20 cellular contexts compared by ENCODE assay signal in the genomic region with DNA sequence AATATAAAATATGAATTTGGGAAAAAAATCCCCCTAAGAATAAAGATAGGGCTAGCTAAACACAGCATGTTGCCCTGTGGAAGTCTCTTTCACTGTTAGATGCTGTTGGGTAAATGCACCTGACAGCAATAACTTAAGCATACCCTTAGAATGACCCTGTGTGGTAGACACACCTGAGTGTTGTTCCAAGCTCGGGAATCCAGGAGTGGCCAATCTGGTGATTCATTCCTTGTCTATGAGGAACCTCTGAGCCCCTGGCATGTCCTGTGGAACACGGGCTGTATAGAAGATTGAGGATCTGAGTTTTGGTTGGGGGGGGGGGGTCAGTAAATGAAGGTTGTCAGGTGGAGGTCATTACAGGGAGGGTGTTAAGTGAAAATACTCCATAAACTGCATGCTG.
DNase-seq lines count a peak whose midpoint lies in the region; ATAC-seq, FAIRE-seq and TF ChIP-seq lines count a peak whose summit lies in the region.
"Had no signal": no experiment of that assay in that cellular context is flagged by ENCODE, and none has a peak within 500 bp of the region (broad histone marks: within the 10 kb centered on the region; RNA-seq: fewer than 3 reads in every experiment).

No MANE protein-coding gene starts in this region.

- H3K27ac Mint-ChIP-seq in Calu3 (ENCODE audit: unreplicated experiment), result peak overlapping the region; percentile 95
- H3K27ac Mint-ChIP-seq: activated T-helper 17 cell treated with anti-CD3 and anti-CD28 coated beads, Interleukin-2, amount 50 U/mL, for 72 hours; stimulated activated memory B cell treated with anti-CD40 and anti-IgM and Interleukin-4, amounts not matched to agents 10 μg/mL and 1 μg/mL and 100 μg/mL, for 72 hours had no signal

- TF ChIP-seq EP300 in tibial nerve (IDR thresholded peaks at IDR 0.05), result no peak

- no peak for TF ChIP-seq POLR2A in esophagus squamous epithelium (IDR thresholded peaks at IDR 0.05)
- no peak for TF ChIP-seq POLR2A in tibial nerve (IDR thresholded peaks at IDR 0.05)

- H3K9me3 ChIP-seq in PC-9 (ENCODE audit: insufficient read depth, low read depth) (peaks cover 11% of the 10 kb centered on the region; the same call in 1 of the 2 replicates), esophagus squamous epithelium (no peaks in the 10 kb centered on the region), pancreas (no peaks in the 10 kb centered on the region), ascending aorta (no peaks in the 10 kb centered on the region), tibial nerve (no peaks in the 10 kb centered on the region)
- H3K9me3 ChIP-seq: right atrium auricular region, thyroid gland had no signal

- H3K36me3 ChIP-seq in PC-9 (ENCODE audit: low read depth) (no peaks in the 10 kb centered on the region), esophagus squamous epithelium (no peaks in the 10 kb centered on the region), pancreas (no peaks in the 10 kb centered on the region), ascending aorta (no peaks in the 10 kb centered on the region), tibial nerve (no peaks in the 10 kb centered on the region)
- H3K36me3 ChIP-seq: right atrium auricular region, thyroid gland had no signal

- H3K27me3 ChIP-seq in PC-9 (ENCODE audit: insufficient read depth, low read depth) (no peaks in the 10 kb centered on the region), esophagus squamous epithelium (no peaks in the 10 kb centered on the region), pancreas (no peaks in the 10 kb centered on the region), ascending aorta (no peaks in the 10 kb centered on the region), tibial nerve (no peaks in the 10 kb centered on the region)
- H3K27me3 ChIP-seq: right atrium auricular region, thyroid gland had no signal

- H3K9me3 Mint-ChIP-seq in Calu3 (ENCODE audit: low read depth, unreplicated experiment), result peaks cover 18% of the 10 kb centered on the region

- H3F3A ChIP-seq in PC-9 (ENCODE audit: insufficient read depth, low read depth), result peaks cover 4% of the 10 kb centered on the region; the same call in 1 of the 2 replicates

- DNase-seq in Calu3, result peak; percentile 93
- peak; percentile 79 to 97 for DNase-seq in PC-9
- DNase-seq in esophagus squamous epithelium (lab: John Stamatoyannopoulos, UW), result no peak
- no peak for DNase-seq in pancreas
- DNase-seq in ascending aorta (ENCODE audit: low spot score in 2 of 2), result no peak
- no peak for DNase-seq in frontal cortex (ENCODE audit: low spot score in 2 of 2)
- no peak for DNase-seq in tibial nerve (ENCODE audit: low spot score in 2 of 2)
- DNase-seq: activated CD4-positive, CD25-positive, alpha-beta regulatory T cell; DND-41; effector CD8-positive, alpha-beta T cell; GM23248; NCI-H2029; NCI-H446; thyroid gland had no signal

- H3K27ac ChIP-seq in PC-9 (peak overlapping the region; percentile 96), esophagus squamous epithelium (peak overlapping the region; percentile 87 to 92 (median 90)), pancreas (no peak overlapping the region), ascending aorta (no peak overlapping the region), tibial nerve (no peak overlapping the region)
- H3K27ac ChIP-seq: GM23248, right atrium auricular region, thyroid gland had no signal

- H3K4me2 ChIP-seq in PC-9, result peak overlapping the region; percentile 46

- peaks cover 35% of the 10 kb centered on the region for H3K4me1 ChIP-seq in PC-9 (replicated peaks; ENCODE audit: insufficient read depth)
- H3K4me1 ChIP-seq in esophagus squamous epithelium, result peaks cover 0 to 51% (median 0%) of the 10 kb centered on the region in 3 donors
- H3K4me1 ChIP-seq in pancreas, result peaks cover 0 to 11% (median 4%) of the 10 kb centered on the region in 3 donors
- no peaks in the 10 kb centered on the region for H3K4me1 ChIP-seq in ascending aorta
- no peaks in the 10 kb centered on the region for H3K4me1 ChIP-seq in tibial nerve
- H3K4me1 ChIP-seq: right atrium auricular region, thyroid gland had no signal

- CTCF ChIA-PET in Calu3 (lab: Charles Lee), result interaction anchor here (0.6 to 1.9 kb wide), 14 partner anchors 45 to 1592 kb away, joined by 3 to 14 read pairs (median 5); no protein-coding TSS in a partner anchor
- CTCF ChIA-PET in PC-9 (lab: Charles Lee), result interaction anchor here (1.3 kb wide), 1 partner anchor 102 kb away, joined by 3 read pairs; no protein-coding TSS in a partner anchor

- H3K27me3 Mint-ChIP-seq in Calu3 (ENCODE audit: unreplicated experiment), result no peaks in the 10 kb centered on the region
- H3K27me3 Mint-ChIP-seq: activated T-helper 17 cell treated with anti-CD3 and anti-CD28 coated beads, Interleukin-2, amount 50 U/mL, for 72 hours; stimulated activated memory B cell treated with anti-CD40 and anti-IgM and Interleukin-4, amounts not matched to agents 10 μg/mL and 1 μg/mL and 100 μg/mL, for 72 hours had no signal

- H3K79me2 ChIP-seq in PC-9 (ENCODE audit: low read depth), result no peaks in the 10 kb centered on the region

- TF ChIP-seq CTCF in Calu3 (IDR thresholded peaks at IDR 0.05; ENCODE audit: unreplicated experiment) (no peak), PC-9 (conservative IDR thresholded peaks at IDR 0.05) (no peak), esophagus squamous epithelium (IDR thresholded peaks at IDR 0.05) (no peak), pancreas (IDR thresholded peaks at IDR 0.05) (no peak), ascending aorta (IDR thresholded peaks at IDR 0.05) (no peak), tibial nerve (IDR thresholded peaks at IDR 0.05) (no peak)

- peak; percentile 31 to 87 (median 76) for ATAC-seq in pancreas
- no peak for ATAC-seq in HG02759 (IDR thresholded peaks at IDR 0.05; ENCODE audit: unreplicated experiment)
- ATAC-seq: HepG2; stimulated activated memory B cell treated with anti-CD40 and anti-IgM and Interleukin-4, amounts not matched to agents 10 μg/mL and 1 μg/mL and 100 μg/mL, for 72 hours had no signal

- no peaks in the 10 kb centered on the region for H4K20me1 ChIP-seq in PC-9 (ENCODE audit: insufficient read depth)

- WGBS in esophagus squamous epithelium, 2 donors, result 42 to 55% methylated on average over 2 of the region's 2 CpGs
- 71 to 75% methylated on average over 2 of the region's 2 CpGs for WGBS in pancreas, 2 donors
- 77 to 88% methylated on average over 2 of the region's 2 CpGs for WGBS in tibial nerve, 2 donors

- BruUV-seq in Calu3 (replicated peaks; lab: Mats Ljungman, UMichigan) (no TSS peak), PC-9 (replicated peaks; lab: Mats Ljungman, UMichigan) (no TSS peak)

- peaks cover 40% of the 10 kb centered on the region for H3K4me1 Mint-ChIP-seq in Calu3 (ENCODE audit: low read depth, unreplicated experiment)
- H3K4me1 Mint-ChIP-seq: activated T-helper 17 cell treated with anti-CD3 and anti-CD28 coated beads, Interleukin-2, amount 50 U/mL, for 72 hours; stimulated activated memory B cell treated with anti-CD40 and anti-IgM and Interleukin-4, amounts not matched to agents 10 μg/mL and 1 μg/mL and 100 μg/mL, for 72 hours had no signal

- no peak overlapping the region; the same call in 1 of the 2 replicates for H2AFZ ChIP-seq in PC-9
- H2AFZ ChIP-seq: GM23248 had no signal

- H3K4me3 Mint-ChIP-seq in Calu3 (ENCODE audit: low read depth, unreplicated experiment), result peak overlapping the region; percentile 57
- H3K4me3 Mint-ChIP-seq: activated T-helper 17 cell treated with anti-CD3 and anti-CD28 coated beads, Interleukin-2, amount 50 U/mL, for 72 hours; stimulated activated memory B cell treated with anti-CD40 and anti-IgM and Interleukin-4, amounts not matched to agents 10 μg/mL and 1 μg/mL and 100 μg/mL, for 72 hours had no signal

- intact Hi-C loops in Calu3 (cut with micrococcal nuclease; ENCODE audit: unreplicated experiment), result loop anchor here (1.0 to 5.0 kb wide), 16 partner anchors 44 to 729 kb away; no protein-coding TSS in a partner anchor
- intact Hi-C loops in PC-9 (cut with micrococcal nuclease; ENCODE audit: unreplicated experiment), result loop anchor here (1.0 to 2.0 kb wide), 10 partner anchors 82 to 728 kb away; no protein-coding TSS in a partner anchor
- intact Hi-C loops in esophagus squamous epithelium (cut with DNase I), result no loop called here
- intact Hi-C loops in pancreas (cut with DNase I), result no loop called here
- intact Hi-C loops in ascending aorta (cut with DNase I), result no loop called here

- POLR2A ChIA-PET in PC-9 (lab: Charles Lee; ENCODE audit: unreplicated experiment), result interaction anchor here (0.7 kb wide), 1 partner anchor 321 kb away, joined by 8 read pairs; no protein-coding TSS in a partner anchor

- peaks cover 21% of the 10 kb centered on the region for H3K36me3 Mint-ChIP-seq in Calu3 (ENCODE audit: insufficient read depth, unreplicated experiment)
- H3K36me3 Mint-ChIP-seq: stimulated activated memory B cell treated with anti-CD40 and anti-IgM and Interleukin-4, amounts not matched to agents 10 μg/mL and 1 μg/mL and 100 μg/mL, for 72 hours had no signal

- 0 out of 2 replicates have a peak, but pooled peaks cover 5% of the 10 kb centered on the region for H3K9me2 ChIP-seq in PC-9 (ENCODE audit: insufficient read depth)

- H3K4me3 ChIP-seq in PC-9 (no peak overlapping the region), esophagus squamous epithelium (no peak overlapping the region), pancreas (no peak overlapping the region), ascending aorta (no peak overlapping the region), tibial nerve (no peak overlapping the region)
- H3K4me3 ChIP-seq: GM23248, right atrium auricular region, thyroid gland had no signal

- FAIRE-seq in pancreas (lab: Jason Lieb, UNC) (no peak), frontal cortex (lab: Jason Lieb, UNC) (no peak)
- FAIRE-seq: GM18507, HepG2 had no signal

Comparison
In these comparisons a context has a peak if more than half of its experiments do, and no peak if none do; other contexts are left out.
1. DNase-seq: peak in Calu3 (single experiment) and PC-9 (2 of 2); none in esophagus squamous epithelium (single experiment), pancreas (0 of 6), ascending aorta (0 of 2), frontal cortex (0 of 2) and tibial nerve (0 of 2).
2. H3K27ac ChIP-seq: peak in PC-9 (single experiment) and esophagus squamous epithelium (4 of 4); none in pancreas (0 of 4), ascending aorta (0 of 2) and tibial nerve (0 of 4).
3. intact Hi-C loops: an anchor here in Calu3 (1.0 to 5.0 kb wide) and PC-9 (1.0 to 2.0 kb wide); none called in esophagus squamous epithelium, pancreas and ascending aorta.